ENCODE assay signal across 8 cellular contexts in the genomic region with DNA sequence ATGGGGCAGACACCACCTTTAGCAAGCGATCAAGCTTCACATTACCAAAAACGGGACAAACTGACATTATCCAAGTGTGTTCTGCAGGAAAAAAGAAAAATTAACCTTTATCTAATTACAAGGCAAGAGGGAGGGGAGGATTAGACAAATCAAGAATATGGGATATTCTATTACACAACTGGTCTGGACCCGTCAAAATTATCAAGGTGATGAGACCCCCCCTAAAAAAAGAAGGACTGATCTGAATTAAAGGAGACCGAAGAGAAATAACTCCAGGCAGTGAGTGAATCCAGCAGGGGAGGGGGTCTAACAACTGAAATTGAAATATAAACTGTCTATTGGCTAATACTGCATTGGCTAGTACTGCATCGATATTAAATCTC. TPM values are rescaled to one million over a fixed set of nuclear protein-coding genes. Genes with fewer than 3 reads are reported as not detected.
A peak's percentile ranks its signal among the peaks of the same experiment; 100 is the strongest.
DNase-seq lines count a peak whose midpoint lies in the region; ATAC-seq lines count a peak whose summit lies in the region.

No MANE protein-coding gene starts in this region.

- peaks cover 2% of the 10 kb centered on the region for H3K27me3 Mint-ChIP-seq in T-helper 2 cell treated with Interferon-gamma antibody and Interleukin-4, amounts not matched to agents 5 μg/mL and 100 μg/mL, for 36 hours (ENCODE audit: low read depth)
- no peaks in the 10 kb centered on the region for H3K27me3 Mint-ChIP-seq in activated naive CD8-positive, alpha-beta T cell treated with anti-CD3 and anti-CD28 coated beads, Interleukin-2, amount 10 ng/mL, durations not matched to agents 7 days and 5 days

- ATAC-seq in activated naive CD8-positive, alpha-beta T cell treated with anti-CD3 and anti-CD28 coated beads, Interleukin-2, amount 10 ng/mL, durations not matched to agents 7 days and 5 days (ENCODE audit: low read depth) = no peak
- no peak for ATAC-seq in HG03108 (IDR thresholded peaks at IDR 0.05; ENCODE audit: unreplicated experiment)

- POLR2A ChIA-PET in activated naive CD8-positive, alpha-beta T cell treated with anti-CD3 and anti-CD28 coated beads, Interleukin-2, amount 10 ng/mL, durations not matched to agents 7 days and 5 days (lab: Charles Lee) = interaction anchor here (1.0 to 2.3 kb wide), 8 partner anchors 128 to 1652 kb away, joined by 3 to 17 read pairs (median 4); a partner anchor contains a TSS

- peaks cover 19% of the 10 kb centered on the region for H3K36me3 Mint-ChIP-seq in T-helper 2 cell treated with Interferon-gamma antibody and Interleukin-4, amounts not matched to agents 5 μg/mL and 100 μg/mL, for 36 hours (ENCODE audit: low read depth)
- H3K36me3 Mint-ChIP-seq in activated naive CD8-positive, alpha-beta T cell treated with anti-CD3 and anti-CD28 coated beads, Interleukin-2, amount 10 ng/mL, durations not matched to agents 7 days and 5 days = peaks cover 2% of the 10 kb centered on the region

- H3K27ac ChIP-seq in layer of hippocampus (ENCODE audit: low read depth, low read length) (peak overlapping the region; percentile 99), temporal lobe (ENCODE audit: low read depth, low read length) (peak overlapping the region; percentile 93)

- H3K27ac Mint-ChIP-seq in T-helper 2 cell treated with Interferon-gamma antibody and Interleukin-4, amounts not matched to agents 5 μg/mL and 100 μg/mL, for 36 hours = peak overlapping the region; percentile 97
- H3K27ac Mint-ChIP-seq in activated naive CD8-positive, alpha-beta T cell treated with anti-CD3 and anti-CD28 coated beads, Interleukin-2, amount 10 ng/mL, durations not matched to agents 7 days and 5 days = peak overlapping the region; percentile 93

- H3K4me3 Mint-ChIP-seq in T-helper 2 cell treated with Interferon-gamma antibody and Interleukin-4, amounts not matched to agents 5 μg/mL and 100 μg/mL, for 36 hours = peak overlapping the region; percentile 90
- peak overlapping the region; percentile 98 for H3K4me3 Mint-ChIP-seq in activated naive CD8-positive, alpha-beta T cell treated with anti-CD3 and anti-CD28 coated beads, Interleukin-2, amount 10 ng/mL, durations not matched to agents 7 days and 5 days

- no peaks in the 10 kb centered on the region for H3K9me3 Mint-ChIP-seq in T-helper 2 cell treated with Interferon-gamma antibody and Interleukin-4, amounts not matched to agents 5 μg/mL and 100 μg/mL, for 36 hours
- no peaks in the 10 kb centered on the region for H3K9me3 Mint-ChIP-seq in activated naive CD8-positive, alpha-beta T cell treated with anti-CD3 and anti-CD28 coated beads, Interleukin-2, amount 10 ng/mL, durations not matched to agents 7 days and 5 days

- peaks cover 50% of the 10 kb centered on the region for H3K4me1 Mint-ChIP-seq in T-helper 2 cell treated with Interferon-gamma antibody and Interleukin-4, amounts not matched to agents 5 μg/mL and 100 μg/mL, for 36 hours (ENCODE audit: low read depth)
- H3K4me1 Mint-ChIP-seq in activated naive CD8-positive, alpha-beta T cell treated with anti-CD3 and anti-CD28 coated beads, Interleukin-2, amount 10 ng/mL, durations not matched to agents 7 days and 5 days = peaks cover 48% of the 10 kb centered on the region

- no peaks in the 10 kb centered on the region for H3K27me3 ChIP-seq in layer of hippocampus (ENCODE audit: control insufficient read depth, insufficient read depth, low read length)

- no peak for DNase-seq in T-helper 2 cell treated with Interferon-gamma antibody and Interleukin-4, amounts not matched to agents 5 μg/mL and 100 μg/mL, for 36 hours (ENCODE audit: low spot score)
- no peak for DNase-seq in T-helper 2 cell
- no peak for DNase-seq in activated naive CD8-positive, alpha-beta T cell treated with anti-CD3 and anti-CD28 coated beads, Interleukin-2, amount 10 ng/mL, durations not matched to agents 7 days and 5 days
- no peak for DNase-seq in NCI-H1694 (lab: John Stamatoyannopoulos, UW)
- no peak for DNase-seq in NCI-H524 (lab: John Stamatoyannopoulos, UW)

RNA-seq across cellular contexts. Expression of a gene that starts 0.4 kb away (rescaled TPM):
- 10 to 100 TPM; 24.5 to 24.6 TPM for total RNA-seq in activated naive CD8-positive, alpha-beta T cell treated with anti-CD3 and anti-CD28 coated beads, Interleukin-2, amount 10 ng/mL, durations not matched to agents 7 days and 5 days
- total RNA-seq in temporal lobe = 10.6 TPM

RNA-seq across cellular contexts. Expression of a gene that starts 48.5 kb away (rescaled TPM):
- not detected for total RNA-seq in activated naive CD8-positive, alpha-beta T cell treated with anti-CD3 and anti-CD28 coated beads, Interleukin-2, amount 10 ng/mL, durations not matched to agents 7 days and 5 days
- total RNA-seq in temporal lobe = not detected
